8 cellular contexts compared by ENCODE assay signal in genomic region chr19:55406869-55407624, GRCh38. TPM values are rescaled to one million over a fixed set of nuclear protein-coding genes. Genes with fewer than 3 reads are reported as not detected.
DNase-seq lines count a peak whose midpoint lies in the region; ATAC-seq, FAIRE-seq and TF ChIP-seq lines count a peak whose summit lies in the region.

No MANE protein-coding gene starts in this region.

- TF ChIP-seq CTCF in WI38 (IDR thresholded peaks at IDR 0.05; ENCODE audit: low read depth, low read length): no peak
- no peak for TF ChIP-seq CTCF in epithelial cell of proximal tubule (conservative IDR thresholded peaks at IDR 0.05; ENCODE audit: low read depth, low read length)
- TF ChIP-seq CTCF in natural killer cell (IDR thresholded peaks at IDR 0.05): no peak

- H3K4me3 ChIP-seq in WI38 (ENCODE audit: low read depth, low read length) (peak overlapping the region; percentile 78), epithelial cell of proximal tubule (ENCODE audit: low read depth, low read length) (peak overlapping the region; percentile 86)

- DNase-seq in activated CD4-positive, alpha-beta T cell treated with anti-CD3 and anti-CD28 coated beads for 48 hours: peak; percentile 42
- DNase-seq in activated CD4-positive, alpha-beta T cell treated with anti-CD3 and anti-CD28 coated beads, Interleukin-2, amount 50 U/mL, for 48 hours: no peak
- DNase-seq in epithelial cell of proximal tubule (ENCODE audit: low read depth): no peak
- no peak for DNase-seq in natural killer cell
- no peak for DNase-seq in NCI-H524 treated with DMSO at 0.1 percent for 48 hours (lab: John Stamatoyannopoulos, UW)
- DNase-seq in urothelium cell line (ENCODE audit: low spot score): no peak

- peak overlapping the region; percentile 99 to 100 for H3K27ac Mint-ChIP-seq in natural killer cell

- no peaks in the 10 kb centered on the region for H3K27me3 Mint-ChIP-seq in natural killer cell (ENCODE audit: low read depth in 2 of 2)

- peak; percentile 27 for ATAC-seq in HG03097 (IDR thresholded peaks at IDR 0.05; ENCODE audit: low FRiP score, unreplicated experiment)
- ATAC-seq in natural killer cell: no peak

- peaks cover 29 to 35% of the 10 kb centered on the region in 2 donors for H3K4me1 Mint-ChIP-seq in natural killer cell

- intact Hi-C loops in natural killer cell (cut with micrococcal nuclease): no loop called here

- no peak for FAIRE-seq in urothelium cell line (lab: Jason Lieb, UNC)

- H3K9me3 Mint-ChIP-seq in natural killer cell: no peaks in the 10 kb centered on the region

- H3K36me3 Mint-ChIP-seq in natural killer cell: no peaks in the 10 kb centered on the region

- peak overlapping the region; percentile 98 for H3K4me3 Mint-ChIP-seq in natural killer cell

RNA-seq across cellular contexts. Expression of gene UBE2S, which starts 0.5 kb away (rescaled TPM):
- total RNA-seq in epithelial cell of proximal tubule (383 and 458 TPM in 2 replicates), natural killer cell (100 to 1,000 TPM in 1 of 3 donors, 10 to 100 TPM in 2; 60.2 to 107 (median 63.9) TPM)

RNA-seq across cellular contexts. Expression of gene RPL28, which starts 21.3 kb away (rescaled TPM):
- total RNA-seq in epithelial cell of proximal tubule (412 and 480 TPM in 2 replicates), natural killer cell (1,000 to 10,000 TPM; 1,373 to 1,704 (median 1,679) TPM)

RNA-seq across cellular contexts. Expression of gene TMEM238, which starts 23.0 kb away (rescaled TPM):
- total RNA-seq in epithelial cell of proximal tubule (16.3 and 21.4 TPM in 2 replicates), natural killer cell (1 to 10 TPM; 2.9 to 5.1 (median 4.0) TPM)

RNA-seq across cellular contexts. Expression of gene TMEM190, which starts 30.4 kb away (rescaled TPM):
- total RNA-seq in epithelial cell of proximal tubule: not detected in 2 replicates
- total RNA-seq in natural killer cell: not detected

RNA-seq across cellular contexts. Expression of gene SHISA7, which starts 36.1 kb away (rescaled TPM):
- total RNA-seq in epithelial cell of proximal tubule: 0.17 TPM in 1 of 2 replicates, not detected in the other
- not detected for total RNA-seq in natural killer cell
